Comparison of ENCODE assay signal across 2 cellular contexts in the genomic region with DNA sequence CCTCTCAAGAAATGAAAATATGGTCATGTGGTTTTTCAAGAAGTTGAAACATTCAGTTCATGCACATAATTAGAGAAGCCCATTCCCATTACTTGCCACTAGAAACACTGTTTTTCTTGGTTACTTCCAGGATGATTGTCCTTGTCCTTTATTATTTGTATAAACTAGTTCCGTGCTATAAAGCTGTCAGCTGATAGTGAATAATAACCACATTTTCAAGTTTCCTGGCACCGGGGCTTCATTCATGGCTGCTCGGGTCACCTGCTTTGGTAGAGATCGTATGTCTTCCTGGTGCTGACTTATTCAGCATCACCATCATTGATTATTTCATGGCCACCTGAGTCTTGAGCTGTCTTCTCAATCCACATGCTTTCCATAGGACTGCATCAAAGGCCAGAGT.
TF ChIP-seq lines count a peak whose summit lies in the region.

No MANE protein-coding gene starts in this region.

TF ChIP-seq in WTC11, 78 proteins besides CTCF, POLR2A, EP300 and RAD21 (continued from another document):
- TF ChIP-seq HMGXB4 (CRISPR knock-in tag; IDR thresholded peaks at IDR 0.05) (no peak), AR (CRISPR knock-in tag; IDR thresholded peaks at IDR 0.05) (no peak)
TF ChIP-seq in WTC11: peak in this region for 0.

TF ChIP-seq in SK-N-SH, 30 proteins besides CTCF, POLR2A, EP300 and RAD21 (continued from another document):
- TF ChIP-seq, protein P1, sequence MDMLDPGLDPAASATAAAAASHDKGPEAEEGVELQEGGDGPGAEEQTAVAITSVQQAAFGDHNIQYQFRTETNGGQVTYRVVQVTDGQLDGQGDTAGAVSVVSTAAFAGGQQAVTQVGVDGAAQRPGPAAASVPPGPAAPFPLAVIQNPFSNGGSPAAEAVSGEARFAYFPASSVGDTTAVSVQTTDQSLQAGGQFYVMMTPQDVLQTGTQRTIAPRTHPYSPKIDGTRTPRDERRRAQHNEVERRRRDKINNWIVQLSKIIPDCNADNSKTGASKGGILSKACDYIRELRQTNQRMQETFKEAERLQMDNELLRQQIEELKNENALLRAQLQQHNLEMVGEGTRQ (IDR thresholded peaks at IDR 0.05; ENCODE audit: borderline replicate concordance, low read depth, low read length), result no peak
- TF ChIP-seq YY1 (IDR thresholded peaks at IDR 0.05; ENCODE audit: low read depth), result no peak
